In the genomic region with DNA sequence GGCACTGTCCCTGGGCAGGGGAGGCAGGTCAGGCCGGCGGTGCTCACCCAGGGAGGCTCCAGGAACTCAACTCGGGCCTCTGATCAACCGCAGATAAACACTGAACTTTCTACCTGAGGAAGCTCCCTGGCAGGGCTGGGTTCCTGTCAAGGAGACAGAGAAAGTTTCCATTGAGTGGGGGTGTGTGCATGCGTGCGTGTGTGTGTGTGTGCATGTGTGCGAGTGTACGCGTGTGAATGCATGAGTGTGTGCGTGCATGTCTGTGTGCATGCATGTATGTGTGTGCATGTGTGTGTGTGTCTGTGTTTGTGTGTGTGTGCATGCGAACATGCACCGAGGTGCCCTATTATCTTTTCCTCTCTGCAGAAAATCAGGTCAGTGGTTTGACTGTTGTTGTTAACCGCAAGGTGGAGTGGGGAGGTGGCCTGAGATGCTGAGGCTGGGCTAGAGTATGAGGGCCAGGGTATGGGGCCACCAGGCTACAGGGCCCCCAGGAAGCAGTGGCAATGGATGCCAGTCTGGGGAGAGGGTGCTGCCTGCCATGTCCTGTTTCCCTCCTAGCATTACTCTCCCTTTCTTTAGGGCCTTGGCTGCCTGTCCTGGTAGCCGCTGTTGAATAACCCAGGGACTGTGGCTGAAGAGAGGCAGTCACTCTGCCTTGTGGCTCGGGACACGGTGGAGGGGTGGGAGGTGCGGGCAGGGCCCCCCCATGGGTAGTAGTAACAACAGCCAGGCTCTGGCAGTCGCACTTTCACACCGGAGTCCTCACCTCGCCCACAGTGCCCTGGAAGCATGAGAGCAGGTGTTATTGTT, we compare ENCODE assay signal across 8 cellular contexts. TPM values are rescaled to one million over a fixed set of nuclear protein-coding genes. Genes with fewer than 3 reads are reported as not detected.
DNase-seq lines count a peak whose midpoint lies in the region; ATAC-seq and TF ChIP-seq lines count a peak whose summit lies in the region.

No MANE protein-coding gene starts in this region.

- H3K36me3 ChIP-seq in adipocyte (ENCODE audit: control insufficient read depth, insufficient read depth, low read length, severe bottlenecking) (no peaks in the 10 kb centered on the region), muscle layer of duodenum (ENCODE audit: control insufficient read depth in 1 of 2, insufficient read depth in 2 of 2, low read length in 2 of 2) (no peaks in the 10 kb centered on the region), thyroid gland (no peaks in the 10 kb centered on the region), endodermal cell (ENCODE audit: control insufficient read depth, insufficient read depth, low read length) (no peaks in the 10 kb centered on the region)

- H3K9ac ChIP-seq in adipocyte (ENCODE audit: low read length) = peak overlapping the region; percentile 87
- H3K9ac ChIP-seq in endodermal cell (ENCODE audit: extremely low read depth, low read length, poor library complexity, severe bottlenecking) = no peak overlapping the region

- peak; percentile 25 for DNase-seq in activated B cell treated with CpG ODN at 0.5 μM for 24 hours
- DNase-seq in adipocyte (ENCODE audit: low read depth) = no peak
- no peak for DNase-seq in thyroid gland
- no peak for DNase-seq in endodermal cell
- no peak for DNase-seq in GM10248 (ENCODE audit: extremely low spot score)
- no peak for DNase-seq in hippocampal formation (lab: John Stamatoyannopoulos, UW)

- H3K4me1 Mint-ChIP-seq in activated B cell treated with CpG ODN at 0.5 μM for 24 hours (peaks cover 77% of the 10 kb centered on the region), endodermal cell (peaks cover 17% of the 10 kb centered on the region)

- H3K4me3 Mint-ChIP-seq in activated B cell treated with CpG ODN at 0.5 μM for 24 hours (no peak overlapping the region), endodermal cell (no peak overlapping the region)

- intact Hi-C loops in activated B cell treated with CpG ODN at 0.5 μM for 24 hours (cut with micrococcal nuclease) = no loop called here
- intact Hi-C loops in thyroid gland (cut with DNase I) = no loop called here

- no peaks in the 10 kb centered on the region for H3K9me3 Mint-ChIP-seq in activated B cell treated with CpG ODN at 0.5 μM for 24 hours
- H3K9me3 Mint-ChIP-seq in endodermal cell = no peaks in the 10 kb centered on the region

- peaks cover 51% of the 10 kb centered on the region for H3K4me1 ChIP-seq in adipocyte (ENCODE audit: control insufficient read depth, insufficient read depth, low read length)
- peaks cover 34 to 42% of the 10 kb centered on the region in 2 donors for H3K4me1 ChIP-seq in muscle layer of duodenum (ENCODE audit: control insufficient read depth in 1 of 2, insufficient read depth in 2 of 2, low read length in 2 of 2)
- peaks cover 36 to 76% of the 10 kb centered on the region in 2 donors for H3K4me1 ChIP-seq in thyroid gland
- H3K4me1 ChIP-seq in endodermal cell (ENCODE audit: control insufficient read depth, insufficient read depth, low read length) = peaks cover 12% of the 10 kb centered on the region

- WGBS in thyroid gland, 2 donors = 70 to 74% methylated on average over 15 to 20 of the region's 20 CpGs
- 92% methylated on average over 16 to 20 of the region's 20 CpGs for WGBS in endodermal cell (ENCODE audit: insufficient coverage in 1 of 2, insufficient read length in 1 of 2), 2 experiments

- no peaks in the 10 kb centered on the region for H3K27me3 ChIP-seq in adipocyte (replicated peaks; ENCODE audit: control insufficient read depth, insufficient read depth, low read length)
- no peaks in the 10 kb centered on the region for H3K27me3 ChIP-seq in muscle layer of duodenum (ENCODE audit: low read depth, low read length)
- H3K27me3 ChIP-seq in thyroid gland = no peaks in the 10 kb centered on the region
- no peaks in the 10 kb centered on the region for H3K27me3 ChIP-seq in endodermal cell (ENCODE audit: control insufficient read depth, insufficient read depth, low read length, poor library complexity, severe bottlenecking)

- peak; percentile 3 for ATAC-seq in activated B cell treated with CpG ODN at 0.5 μM for 24 hours (ENCODE audit: low read depth)
- no peak for ATAC-seq in GM21515 (IDR thresholded peaks at IDR 0.05; ENCODE audit: unreplicated experiment)

- no peaks in the 10 kb centered on the region for H3K9me3 ChIP-seq in adipocyte (ENCODE audit: control insufficient read depth, low read length)
- H3K9me3 ChIP-seq in muscle layer of duodenum (ENCODE audit: control insufficient read depth in 1 of 2, low read length in 2 of 2) = no peaks in the 10 kb centered on the region
- H3K9me3 ChIP-seq in thyroid gland = no peaks in the 10 kb centered on the region
- H3K9me3 ChIP-seq in endodermal cell (ENCODE audit: control insufficient read depth, low read length) = no peaks in the 10 kb centered on the region

- H3K27ac ChIP-seq in muscle layer of duodenum (ENCODE audit: low read length) (peak overlapping the region; percentile 98), thyroid gland (peak overlapping the region; percentile 75 to 99 (median 94)), endodermal cell (ENCODE audit: low read depth, low read length) (no peak overlapping the region)

- no peaks in the 10 kb centered on the region for H3K36me3 Mint-ChIP-seq in activated B cell treated with CpG ODN at 0.5 μM for 24 hours (ENCODE audit: low read depth)
- no peaks in the 10 kb centered on the region for H3K36me3 Mint-ChIP-seq in endodermal cell (ENCODE audit: low read depth)

- TF ChIP-seq POLR2A in thyroid gland (IDR thresholded peaks at IDR 0.05) = no peak

- TF ChIP-seq CTCF in activated B cell treated with CpG ODN at 0.5 μM for 24 hours (IDR thresholded peaks at IDR 0.05) (no peak), thyroid gland (IDR thresholded peaks at IDR 0.05) (no peak), endodermal cell (conservative IDR thresholded peaks at IDR 0.05) (no peak), GM10248 (IDR thresholded peaks at IDR 0.05; ENCODE audit: control extremely low read depth, extremely low read depth, low read depth, missing control alignments) (no peak)

- H3K27ac Mint-ChIP-seq in activated B cell treated with CpG ODN at 0.5 μM for 24 hours (peak overlapping the region; percentile 93), endodermal cell (no peak overlapping the region)

- H3K4me3 ChIP-seq in adipocyte (ENCODE audit: low read length) = no peak overlapping the region
- H3K4me3 ChIP-seq in muscle layer of duodenum (ENCODE audit: low read depth in 1 of 2, low read length in 2 of 2) = peak overlapping the region in 1 of 2 donors; percentile 38
- H3K4me3 ChIP-seq in thyroid gland (replicated peaks in 1 of 3) = no peak overlapping the region
- H3K4me3 ChIP-seq in endodermal cell (ENCODE audit: low read length) = no peak overlapping the region

- POLR2A ChIA-PET in activated B cell treated with CpG ODN at 0.5 μM for 24 hours (lab: Charles Lee) = interaction anchor here (28.0 to 40.7 kb wide), 3 partner anchors 8 to 76 kb away, joined by 1450 to 1885 read pairs (median 1450); partner anchors contain the start of gene CCR7
- POLR2A ChIA-PET in GM10248 (lab: Yijun Ruan, JAX) = no interaction called here

- CTCF ChIA-PET in activated B cell treated with CpG ODN at 0.5 μM for 24 hours (lab: Charles Lee) = interaction anchor here (2.4 kb wide), 1 partner anchor 8 kb away, joined by 17 read pairs; no protein-coding TSS in a partner anchor
- CTCF ChIA-PET in GM10248 (lab: Yijun Ruan, JAX) = interaction anchor here (0.8 to 24.3 kb wide), 4 partner anchors 3 to 74 kb away, joined by 5 to 356 read pairs (median 184); partner anchors contain the start of gene CCR7

- H3K27me3 Mint-ChIP-seq in activated B cell treated with CpG ODN at 0.5 μM for 24 hours (no peaks in the 10 kb centered on the region), endodermal cell (ENCODE audit: insufficient read depth) (peaks cover 60% of the 10 kb centered on the region)

RNA-seq across cellular contexts. Expression of gene CCR7, which starts 24.0 kb away (rescaled TPM):
- total RNA-seq in activated B cell treated with CpG ODN at 0.5 μM for 24 hours (572 and 573 TPM in 2 replicates), thyroid gland (1 to 10 TPM in 1 of 4 donors, under 1 TPM in 2, not detected in 1; 0.27 to 1.6 (median 0.93) TPM), endodermal cell (under 1 TPM in 1 of 2 donors, not detected in 1; 0.53 TPM)
- polyA plus RNA-seq in endodermal cell (2013, experiment 1 of 2) = 0.21 TPM
- not detected for polyA plus RNA-seq in endodermal cell (2013, experiment 2 of 2)

RNA-seq across cellular contexts. Expression of gene TNS4, which starts 39.8 kb away (rescaled TPM):
- total RNA-seq in activated B cell treated with CpG ODN at 0.5 μM for 24 hours = 0.18 TPM in 1 of 2 replicates, not detected in the other
- total RNA-seq in thyroid gland = 10 to 100 TPM in 2 of 4 donors, 1 to 10 TPM in 2; 5.4 to 24.7 (median 16.2) TPM
- 1 to 10 TPM in 1 of 2 donors, under 1 TPM in 1; 0.89 to 2.5 TPM for total RNA-seq in endodermal cell
- 0.07 TPM for polyA plus RNA-seq in endodermal cell (2013, experiment 1 of 2)
- polyA plus RNA-seq in endodermal cell (2013, experiment 2 of 2) = not detected

Comparison
In these comparisons a context has a peak if more than half of its experiments do, and no peak if none do; other contexts are left out.
1. RNA of gene CCR7, which starts 24.0 kb away (total RNA-seq): 572 to 573 TPM in activated B cell treated with CpG ODN at 0.5 μM for 24 hours; 0.27 to 1.6 TPM in thyroid gland and 0.53 TPM in endodermal cell; every median in the first group is over 100 times any median in the second.